ENCODE assay signal across 17 cellular contexts in genomic region chr10:122863216-122863615, GRCh38. TPM values are rescaled to one million over a fixed set of nuclear protein-coding genes. Genes with fewer than 3 reads are reported as not detected.
DNase-seq lines count a peak whose midpoint lies in the region; ATAC-seq and TF ChIP-seq lines count a peak whose summit lies in the region.
"Had no signal": no experiment of that assay in that cellular context is flagged by ENCODE, and none has a peak within 500 bp of the region (broad histone marks: within the 10 kb centered on the region; RNA-seq: fewer than 3 reads in every experiment).

No MANE protein-coding gene starts in this region.

- H2BK12ac ChIP-seq in mesenchymal stem cell (ENCODE audit: low read length in 2 of 2) = no peak overlapping the region

- H3K4ac ChIP-seq in mesenchymal stem cell (ENCODE audit: low read depth in 1 of 2, low read length in 2 of 2) = no peak overlapping the region

- H3K4me1 ChIP-seq in GM23248 (ENCODE audit: insufficient read depth) (peaks cover 54% of the 10 kb centered on the region), Panc1 (ENCODE audit: control insufficient read depth, insufficient read depth, low read length) (peaks cover 25% of the 10 kb centered on the region), mesenchymal stem cell (ENCODE audit: control insufficient read depth, insufficient read depth, low read depth, low read length) (peaks cover 6% of the 10 kb centered on the region), skeletal muscle satellite cell (ENCODE audit: control insufficient read depth, insufficient read depth, low read length) (peaks cover 62% of the 10 kb centered on the region)

- TF ChIP-seq CTCF in Panc1 (IDR thresholded peaks at IDR 0.05) = no peak

- H2BK120ac ChIP-seq in mesenchymal stem cell (ENCODE audit: low read depth, low read length) = no peak overlapping the region

- H3F3A ChIP-seq in GM23248 (ENCODE audit: insufficient read depth) = peaks cover 14% of the 10 kb centered on the region; the same call in 1 of the 2 replicates

- CTCF ChIA-PET in Panc1 (lab: Charles Lee) = interaction anchor here (0.7 kb wide), 1 partner anchor 90 kb away, joined by 3 read pairs; no protein-coding TSS in a partner anchor

- H3K9me3 ChIP-seq in GM23248 (ENCODE audit: low read depth) (no peaks in the 10 kb centered on the region), Panc1 (ENCODE audit: control insufficient read depth, insufficient read depth, low read depth, low read length) (no peaks in the 10 kb centered on the region), mesenchymal stem cell (ENCODE audit: control insufficient read depth, low read length) (no peaks in the 10 kb centered on the region), skeletal muscle satellite cell (replicated peaks; ENCODE audit: low read length) (no peaks in the 10 kb centered on the region)

- peaks cover 91% of the 10 kb centered on the region for H3K79me2 ChIP-seq in GM23248 (ENCODE audit: insufficient read depth)

- H2AK5ac ChIP-seq in mesenchymal stem cell (ENCODE audit: low read length, severe bottlenecking) = peak overlapping the region; percentile 71

- POLR2A ChIA-PET in Panc1 (lab: Charles Lee) = interaction anchor here (0.5 kb wide), 1 partner anchor 44 kb away, joined by 5 read pairs; no protein-coding TSS in a partner anchor

- H2BK5ac ChIP-seq in mesenchymal stem cell (ENCODE audit: low read depth, low read length, poor library complexity, severe bottlenecking) = no peak overlapping the region

- no peak overlapping the region for H3K14ac ChIP-seq in mesenchymal stem cell (ENCODE audit: low read length in 2 of 2)

- no peaks in the 10 kb centered on the region for H3K36me3 ChIP-seq in GM23248 (ENCODE audit: low read depth)
- H3K36me3 ChIP-seq in Panc1 (ENCODE audit: control insufficient read depth, insufficient read depth, low read length) = no peaks in the 10 kb centered on the region
- no peaks in the 10 kb centered on the region for H3K36me3 ChIP-seq in mesenchymal stem cell (ENCODE audit: control insufficient read depth in 1 of 2, insufficient read depth in 2 of 2, low read depth in 1 of 2, low read length in 2 of 2)
- no peaks in the 10 kb centered on the region for H3K36me3 ChIP-seq in skeletal muscle satellite cell (ENCODE audit: insufficient read depth, low read length)
- H3K36me3 ChIP-seq: BLaER1 had no signal

- H2BK15ac ChIP-seq in mesenchymal stem cell (ENCODE audit: low read depth, poor library complexity, severe bottlenecking) = no peak overlapping the region

- no peak overlapping the region for H3K4me2 ChIP-seq in GM23248 (ENCODE audit: unreplicated experiment)
- no peak overlapping the region for H3K4me2 ChIP-seq in mesenchymal stem cell (ENCODE audit: low read length, poor library complexity, severe bottlenecking)
- no peak overlapping the region for H3K4me2 ChIP-seq in skeletal muscle satellite cell (ENCODE audit: low read length)
- H3K4me2 ChIP-seq: BLaER1 had no signal

- H3K9ac ChIP-seq in GM23248 (no peak overlapping the region), mesenchymal stem cell (ENCODE audit: low read length) (no peak overlapping the region), skeletal muscle satellite cell (ENCODE audit: low read depth, low read length) (peak overlapping the region; percentile 4)
- H3K9ac ChIP-seq: BLaER1 had no signal

- intact Hi-C loops in Panc1 (cut with micrococcal nuclease; ENCODE audit: unreplicated experiment) = no loop called here

- no peak overlapping the region for H4K8ac ChIP-seq in mesenchymal stem cell (ENCODE audit: low read length)

- H3K9me2 ChIP-seq in GM23248 (ENCODE audit: insufficient read depth) = no peaks in the 10 kb centered on the region

- no peak for ATAC-seq in Panc1
- ATAC-seq: HepG2 had no signal

- H3K27me3 ChIP-seq in GM23248 (replicated peaks; ENCODE audit: insufficient read depth) (no peaks in the 10 kb centered on the region), Panc1 (ENCODE audit: control insufficient read depth, insufficient read depth, low read length) (no peaks in the 10 kb centered on the region), mesenchymal stem cell (ENCODE audit: control insufficient read depth in 1 of 2, insufficient read depth in 1 of 2, low read length in 2 of 2) (no peaks in the 10 kb centered on the region), skeletal muscle satellite cell (ENCODE audit: control insufficient read depth, insufficient read depth, low read length) (no peaks in the 10 kb centered on the region)
- H3K27me3 ChIP-seq: BLaER1 had no signal

- no peak overlapping the region for H4K91ac ChIP-seq in mesenchymal stem cell (ENCODE audit: low read length)

- H4K20me1 ChIP-seq in GM23248 (ENCODE audit: insufficient read depth) = no peaks in the 10 kb centered on the region
- H4K20me1 ChIP-seq: BLaER1 had no signal

- in situ Hi-C loops in GM23248 (cut with MboI) = no loop called here
- in situ Hi-C loops in Panc1 (cut with HindIII; ENCODE audit: low pct_unique_long_range_greater_than_20kb, low sequenced_read_pairs) = no loop called here

- H3K4me3 ChIP-seq in GM23248 = no peak overlapping the region
- H3K4me3 ChIP-seq in Panc1 (ENCODE audit: low read depth in 2 of 2, low read length in 2 of 2) = no peak overlapping the region
- no peak overlapping the region for H3K4me3 ChIP-seq in mesenchymal stem cell (ENCODE audit: insufficient read depth in 1 of 2, low read depth in 1 of 2, low read length in 2 of 2)
- H3K4me3 ChIP-seq in skeletal muscle satellite cell (ENCODE audit: low read length) = no peak overlapping the region
- H3K4me3 ChIP-seq: BLaER1 had no signal

- no peak overlapping the region for H3K18ac ChIP-seq in mesenchymal stem cell (ENCODE audit: low read depth in 1 of 2, low read length in 2 of 2)

- H3K23ac ChIP-seq in mesenchymal stem cell (ENCODE audit: low read length in 2 of 2) = no peak overlapping the region

- H2AFZ ChIP-seq in GM23248 (no peak overlapping the region), mesenchymal stem cell (ENCODE audit: low read depth, low read length) (no peak overlapping the region)

- peak overlapping the region; percentile 9; the same call in 1 of the 2 replicates for H3K27ac ChIP-seq in GM23248
- H3K27ac ChIP-seq in Panc1 (ENCODE audit: low read length) = peak overlapping the region; percentile 76
- no peak overlapping the region for H3K27ac ChIP-seq in mesenchymal stem cell (ENCODE audit: low read length, poor library complexity, severe bottlenecking)
- H3K27ac ChIP-seq: BLaER1 had no signal

- H3K79me1 ChIP-seq in mesenchymal stem cell (replicated peaks; ENCODE audit: low read length, poor library complexity, severe bottlenecking) = no peaks in the 10 kb centered on the region

- no peak for DNase-seq in GM23248
- no peak for DNase-seq in Panc1 (ENCODE audit: low read depth, low spot score)
- DNase-seq in mesenchymal stem cell = no peak
- no peak for DNase-seq in NCI-H2029 (lab: John Stamatoyannopoulos, UW)
- no peak for DNase-seq in anterior cingulate cortex (lab: John Stamatoyannopoulos, UW)
- no peak for DNase-seq in NCI-H2081 treated with DMSO at 0.1 percent for 48 hours (lab: John Stamatoyannopoulos, UW)
- DNase-seq: AML-193; Caco-2; CD8-positive, alpha-beta memory T cell; DND-41; GDM1; HCEC 1CT had no signal

- BruUV-seq in Panc1 (replicated peaks; lab: Mats Ljungman, UMichigan) = no TSS peak

RNA-seq across cellular contexts. Expression of gene FAM24B, which starts 16.2 kb away (rescaled TPM):
- 3.3 and 3.8 TPM in 2 replicates for total RNA-seq in GM23248 (2014; rRNA removed; shearing (Covaris generic))
- polyA plus RNA-seq in GM23248 (2016; fragmentation: Nextera tagmentation; extraction: Ambion mirVana) = 5.7 and 7.0 TPM in 2 replicates
- 21.3 TPM for total RNA-seq in Panc1 (2021; ENCODE audit: unreplicated experiment)
- polyA plus RNA-seq in Panc1 (2012; ENCODE audit: insufficient read length) = 14.9 TPM
- 0.10 TPM for polyA plus RNA-seq in mesenchymal stem cell (2013, experiment 1 of 2)
- 0.12 TPM for polyA plus RNA-seq in mesenchymal stem cell (2013, experiment 2 of 2)
- total RNA-seq in skeletal muscle satellite cell (2012; rRNA removed) = 3.8 and 6.1 TPM in 2 replicates

RNA-seq across cellular contexts. Expression of gene CUZD1, which starts 17.6 kb away (rescaled TPM):
- 0.11 and 0.13 TPM in 2 replicates for total RNA-seq in GM23248 (2014; rRNA removed; shearing (Covaris generic))
- 0.22 and 0.31 TPM in 2 replicates for polyA plus RNA-seq in GM23248 (2016; fragmentation: Nextera tagmentation; extraction: Ambion mirVana)
- 2.9 TPM for total RNA-seq in Panc1 (2021; ENCODE audit: unreplicated experiment)
- polyA plus RNA-seq in Panc1 (2012; ENCODE audit: insufficient read length) = 0.71 TPM
- not detected for polyA plus RNA-seq in mesenchymal stem cell (2013, experiment 1 of 2)
- polyA plus RNA-seq in mesenchymal stem cell (2013, experiment 2 of 2) = not detected
- 0.66 and 1.0 TPM in 2 replicates for total RNA-seq in skeletal muscle satellite cell (2012; rRNA removed)

RNA-seq across cellular contexts. Expression of gene FAM24A, which starts 47.2 kb away (rescaled TPM):
- not detected in 2 replicates for total RNA-seq in GM23248 (2014; rRNA removed; shearing (Covaris generic))
- polyA plus RNA-seq in GM23248 (2016; fragmentation: Nextera tagmentation; extraction: Ambion mirVana) = not detected in 2 replicates
- total RNA-seq in Panc1 (2021; ENCODE audit: unreplicated experiment) = not detected
- not detected for polyA plus RNA-seq in Panc1 (2012; ENCODE audit: insufficient read length)
- not detected for polyA plus RNA-seq in mesenchymal stem cell (2013, experiment 1 of 2)
- not detected for polyA plus RNA-seq in mesenchymal stem cell (2013, experiment 2 of 2)
- not detected in 2 replicates for total RNA-seq in skeletal muscle satellite cell (2012; rRNA removed)
- total RNA-seq: A673; Caco-2; CD8-positive, alpha-beta memory T cell; H4; HepG2 had no signal
- polyA plus RNA-seq: CD8-positive, alpha-beta memory T cell; HepG2 had no signal
